Comparison of ENCODE assay signal across 1 cellular context in the genomic region with DNA sequence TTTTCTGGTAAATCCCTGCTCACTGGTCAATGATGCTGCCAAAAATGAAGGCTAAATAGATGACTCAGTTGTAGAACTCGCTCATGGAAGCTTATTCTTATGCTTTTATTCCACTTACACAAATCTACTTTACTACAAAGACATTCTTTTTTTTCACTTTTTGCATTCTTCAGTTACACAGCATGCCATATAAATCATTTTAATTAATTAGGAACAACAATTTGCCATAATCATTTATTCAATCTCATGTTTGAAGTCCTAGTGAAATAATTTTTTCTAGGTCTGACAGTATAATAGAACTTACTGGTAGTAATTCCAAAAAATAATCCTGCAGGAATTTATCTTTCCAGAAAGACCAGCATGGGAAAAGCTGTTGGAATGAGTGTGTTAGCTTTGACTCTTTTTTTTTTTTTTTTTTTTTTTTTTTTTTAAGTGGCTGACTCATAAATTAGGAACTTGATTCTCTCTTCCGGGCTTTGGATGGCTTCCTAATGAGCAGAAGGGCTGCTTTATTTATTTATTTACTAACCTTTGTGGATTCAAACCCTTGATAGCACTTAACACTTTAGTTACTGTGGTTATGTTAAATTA.
TF ChIP-seq lines count a peak whose summit lies in the region.

No MANE protein-coding gene starts in this region.

TF ChIP-seq in HEK293, 187 proteins besides CTCF, POLR2A, EP300 and RAD21 (continued from another document and continues in another):
- TF ChIP-seq, protein P1, sequence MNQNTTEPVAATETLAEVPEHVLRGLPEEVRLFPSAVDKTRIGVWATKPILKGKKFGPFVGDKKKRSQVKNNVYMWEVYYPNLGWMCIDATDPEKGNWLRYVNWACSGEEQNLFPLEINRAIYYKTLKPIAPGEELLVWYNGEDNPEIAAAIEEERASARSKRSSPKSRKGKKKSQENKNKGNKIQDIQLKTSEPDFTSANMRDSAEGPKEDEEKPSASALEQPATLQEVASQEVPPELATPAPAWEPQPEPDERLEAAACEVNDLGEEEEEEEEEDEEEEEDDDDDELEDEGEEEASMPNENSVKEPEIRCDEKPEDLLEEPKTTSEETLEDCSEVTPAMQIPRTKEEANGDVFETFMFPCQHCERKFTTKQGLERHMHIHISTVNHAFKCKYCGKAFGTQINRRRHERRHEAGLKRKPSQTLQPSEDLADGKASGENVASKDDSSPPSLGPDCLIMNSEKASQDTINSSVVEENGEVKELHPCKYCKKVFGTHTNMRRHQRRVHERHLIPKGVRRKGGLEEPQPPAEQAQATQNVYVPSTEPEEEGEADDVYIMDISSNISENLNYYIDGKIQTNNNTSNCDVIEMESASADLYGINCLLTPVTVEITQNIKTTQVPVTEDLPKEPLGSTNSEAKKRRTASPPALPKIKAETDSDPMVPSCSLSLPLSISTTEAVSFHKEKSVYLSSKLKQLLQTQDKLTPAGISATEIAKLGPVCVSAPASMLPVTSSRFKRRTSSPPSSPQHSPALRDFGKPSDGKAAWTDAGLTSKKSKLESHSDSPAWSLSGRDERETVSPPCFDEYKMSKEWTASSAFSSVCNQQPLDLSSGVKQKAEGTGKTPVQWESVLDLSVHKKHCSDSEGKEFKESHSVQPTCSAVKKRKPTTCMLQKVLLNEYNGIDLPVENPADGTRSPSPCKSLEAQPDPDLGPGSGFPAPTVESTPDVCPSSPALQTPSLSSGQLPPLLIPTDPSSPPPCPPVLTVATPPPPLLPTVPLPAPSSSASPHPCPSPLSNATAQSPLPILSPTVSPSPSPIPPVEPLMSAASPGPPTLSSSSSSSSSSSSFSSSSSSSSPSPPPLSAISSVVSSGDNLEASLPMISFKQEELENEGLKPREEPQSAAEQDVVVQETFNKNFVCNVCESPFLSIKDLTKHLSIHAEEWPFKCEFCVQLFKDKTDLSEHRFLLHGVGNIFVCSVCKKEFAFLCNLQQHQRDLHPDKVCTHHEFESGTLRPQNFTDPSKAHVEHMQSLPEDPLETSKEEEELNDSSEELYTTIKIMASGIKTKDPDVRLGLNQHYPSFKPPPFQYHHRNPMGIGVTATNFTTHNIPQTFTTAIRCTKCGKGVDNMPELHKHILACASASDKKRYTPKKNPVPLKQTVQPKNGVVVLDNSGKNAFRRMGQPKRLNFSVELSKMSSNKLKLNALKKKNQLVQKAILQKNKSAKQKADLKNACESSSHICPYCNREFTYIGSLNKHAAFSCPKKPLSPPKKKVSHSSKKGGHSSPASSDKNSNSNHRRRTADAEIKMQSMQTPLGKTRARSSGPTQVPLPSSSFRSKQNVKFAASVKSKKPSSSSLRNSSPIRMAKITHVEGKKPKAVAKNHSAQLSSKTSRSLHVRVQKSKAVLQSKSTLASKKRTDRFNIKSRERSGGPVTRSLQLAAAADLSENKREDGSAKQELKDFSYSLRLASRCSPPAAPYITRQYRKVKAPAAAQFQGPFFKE (tag by site-specific recombination; IDR thresholded peaks at IDR 0.05; ENCODE audit: borderline replicate concordance) = no peak
- TF ChIP-seq TRIM28 (IDR thresholded peaks at IDR 0.05; ENCODE audit: borderline replicate concordance, low read length) (peak; percentile 81; the same call in 1 of the 2 replicates), HOXA7 (CRISPR knock-in tag; IDR thresholded peaks at IDR 0.05; ENCODE audit: borderline replicate concordance) (no peak), ZNF426 (tag by site-specific recombination; IDR thresholded peaks at IDR 0.05) (no peak), ZNF391 (tag by site-specific recombination; IDR thresholded peaks at IDR 0.05; ENCODE audit: borderline replicate concordance, low read depth) (no peak), SP7 (tag by site-specific recombination; IDR thresholded peaks at IDR 0.05) (0 out of 2 replicates have a peak, but pooled peaks have one; percentile 38), ZBTB20 (tag by site-specific recombination; IDR thresholded peaks at IDR 0.05) (no peak), ZNF302 (tag by site-specific recombination; IDR thresholded peaks at IDR 0.05; ENCODE audit: low read depth) (no peak), ZNF830 (tag by site-specific recombination; IDR thresholded peaks at IDR 0.05; ENCODE audit: low read depth) (no peak), ZNF791 (tag by site-specific recombination; IDR thresholded peaks at IDR 0.05) (no peak), ZNF239 (tag by site-specific recombination; IDR thresholded peaks at IDR 0.05) (no peak), ZNF785 (tag by site-specific recombination; IDR thresholded peaks at IDR 0.05) (no peak), ZNF10 (tag by site-specific recombination; IDR thresholded peaks at IDR 0.05) (no peak), ZNF530 (tag by site-specific recombination; IDR thresholded peaks at IDR 0.05; ENCODE audit: low read depth) (no peak), ZBTB26 (tag by site-specific recombination; optimal IDR thresholded peaks at IDR 0.05) (no peak), ZNF660 (tag by site-specific recombination; IDR thresholded peaks at IDR 0.05) (no peak), ZSCAN23 (tag by site-specific recombination; IDR thresholded peaks at IDR 0.05) (no peak), ZNF341 (tag by site-specific recombination; IDR thresholded peaks at IDR 0.05; ENCODE audit: low read depth) (no peak), ZSCAN5A (tag by site-specific recombination; IDR thresholded peaks at IDR 0.05) (no peak), ZNF677 (tag by site-specific recombination; IDR thresholded peaks at IDR 0.05) (no peak), ZNF16 (tag by site-specific recombination; IDR thresholded peaks at IDR 0.05; ENCODE audit: low read depth) (no peak), ZNF560 (tag by site-specific recombination; IDR thresholded peaks at IDR 0.05; ENCODE audit: borderline replicate concordance) (no peak), ZXDB (tag by site-specific recombination; IDR thresholded peaks at IDR 0.05) (0 out of 2 replicates have a peak, but pooled peaks have one; percentile 26), PRDM1 (tag by site-specific recombination; IDR thresholded peaks at IDR 0.05) (0 out of 2 replicates have a peak, but pooled peaks have one; percentile 19), ZNF658 (tag by site-specific recombination; IDR thresholded peaks at IDR 0.05) (no peak), ZNF221 (tag by site-specific recombination; IDR thresholded peaks at IDR 0.05; ENCODE audit: borderline replicate concordance) (no peak), ZNF416 (tag by site-specific recombination; IDR thresholded peaks at IDR 0.05) (no peak)
- TF ChIP-seq, protein P2, sequence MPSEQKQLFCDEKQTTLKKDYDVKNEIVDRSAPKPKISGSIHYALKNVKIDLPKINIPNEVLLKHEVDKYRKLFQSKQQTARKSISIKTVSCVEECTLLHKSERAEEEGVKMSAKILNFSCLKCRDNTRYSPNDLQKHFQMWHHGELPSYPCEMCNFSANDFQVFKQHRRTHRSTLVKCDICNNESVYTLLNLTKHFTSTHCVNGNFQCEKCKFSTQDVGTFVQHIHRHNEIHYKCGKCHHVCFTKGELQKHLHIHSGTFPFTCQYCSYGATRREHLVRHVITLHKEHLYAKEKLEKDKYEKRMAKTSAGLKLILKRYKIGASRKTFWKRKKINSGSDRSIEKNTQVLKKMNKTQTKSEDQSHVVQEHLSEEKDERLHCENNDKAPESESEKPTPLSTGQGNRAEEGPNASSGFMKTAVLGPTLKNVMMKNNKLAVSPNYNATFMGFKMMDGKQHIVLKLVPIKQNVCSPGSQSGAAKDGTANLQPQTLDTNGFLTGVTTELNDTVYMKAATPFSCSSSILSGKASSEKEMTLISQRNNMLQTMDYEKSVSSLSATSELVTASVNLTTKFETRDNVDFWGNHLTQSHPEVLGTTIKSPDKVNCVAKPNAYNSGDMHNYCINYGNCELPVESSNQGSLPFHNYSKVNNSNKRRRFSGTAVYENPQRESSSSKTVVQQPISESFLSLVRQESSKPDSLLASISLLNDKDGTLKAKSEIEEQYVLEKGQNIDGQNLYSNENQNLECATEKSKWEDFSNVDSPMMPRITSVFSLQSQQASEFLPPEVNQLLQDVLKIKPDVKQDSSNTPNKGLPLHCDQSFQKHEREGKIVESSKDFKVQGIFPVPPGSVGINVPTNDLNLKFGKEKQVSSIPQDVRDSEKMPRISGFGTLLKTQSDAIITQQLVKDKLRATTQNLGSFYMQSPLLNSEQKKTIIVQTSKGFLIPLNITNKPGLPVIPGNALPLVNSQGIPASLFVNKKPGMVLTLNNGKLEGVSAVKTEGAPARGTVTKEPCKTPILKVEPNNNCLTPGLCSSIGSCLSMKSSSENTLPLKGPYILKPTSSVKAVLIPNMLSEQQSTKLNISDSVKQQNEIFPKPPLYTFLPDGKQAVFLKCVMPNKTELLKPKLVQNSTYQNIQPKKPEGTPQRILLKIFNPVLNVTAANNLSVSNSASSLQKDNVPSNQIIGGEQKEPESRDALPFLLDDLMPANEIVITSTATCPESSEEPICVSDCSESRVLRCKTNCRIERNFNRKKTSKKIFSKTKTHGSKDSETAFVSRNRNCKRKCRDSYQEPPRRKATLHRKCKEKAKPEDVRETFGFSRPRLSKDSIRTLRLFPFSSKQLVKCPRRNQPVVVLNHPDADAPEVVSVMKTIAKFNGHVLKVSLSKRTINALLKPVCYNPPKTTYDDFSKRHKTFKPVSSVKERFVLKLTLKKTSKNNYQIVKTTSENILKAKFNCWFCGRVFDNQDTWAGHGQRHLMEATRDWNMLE (tag by site-specific recombination; conservative IDR thresholded peaks at IDR 0.05; ENCODE audit: low read depth) = no peak
- TF ChIP-seq, protein P3, sequence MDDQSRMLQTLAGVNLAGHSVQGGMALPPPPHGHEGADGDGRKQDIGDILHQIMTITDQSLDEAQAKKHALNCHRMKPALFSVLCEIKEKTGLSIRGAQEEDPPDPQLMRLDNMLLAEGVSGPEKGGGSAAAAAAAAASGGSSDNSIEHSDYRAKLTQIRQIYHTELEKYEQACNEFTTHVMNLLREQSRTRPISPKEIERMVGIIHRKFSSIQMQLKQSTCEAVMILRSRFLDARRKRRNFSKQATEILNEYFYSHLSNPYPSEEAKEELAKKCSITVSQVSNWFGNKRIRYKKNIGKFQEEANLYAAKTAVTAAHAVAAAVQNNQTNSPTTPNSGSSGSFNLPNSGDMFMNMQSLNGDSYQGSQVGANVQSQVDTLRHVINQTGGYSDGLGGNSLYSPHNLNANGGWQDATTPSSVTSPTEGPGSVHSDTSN (CRISPR knock-in tag; IDR thresholded peaks at IDR 0.05) = no peak
- TF ChIP-seq, protein P4, sequence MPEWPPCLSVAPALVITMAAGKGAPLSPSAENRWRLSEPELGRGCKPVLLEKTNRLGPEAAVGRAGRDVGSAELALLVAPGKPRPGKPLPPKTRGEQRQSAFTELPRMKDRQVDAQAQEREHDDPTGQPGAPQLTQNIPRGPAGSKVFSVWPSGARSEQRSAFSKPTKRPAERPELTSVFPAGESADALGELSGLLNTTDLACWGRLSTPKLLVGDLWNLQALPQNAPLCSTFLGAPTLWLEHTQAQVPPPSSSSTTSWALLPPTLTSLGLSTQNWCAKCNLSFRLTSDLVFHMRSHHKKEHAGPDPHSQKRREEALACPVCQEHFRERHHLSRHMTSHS (tag by site-specific recombination; IDR thresholded peaks at IDR 0.05) = no peak
- TF ChIP-seq, protein P5, sequence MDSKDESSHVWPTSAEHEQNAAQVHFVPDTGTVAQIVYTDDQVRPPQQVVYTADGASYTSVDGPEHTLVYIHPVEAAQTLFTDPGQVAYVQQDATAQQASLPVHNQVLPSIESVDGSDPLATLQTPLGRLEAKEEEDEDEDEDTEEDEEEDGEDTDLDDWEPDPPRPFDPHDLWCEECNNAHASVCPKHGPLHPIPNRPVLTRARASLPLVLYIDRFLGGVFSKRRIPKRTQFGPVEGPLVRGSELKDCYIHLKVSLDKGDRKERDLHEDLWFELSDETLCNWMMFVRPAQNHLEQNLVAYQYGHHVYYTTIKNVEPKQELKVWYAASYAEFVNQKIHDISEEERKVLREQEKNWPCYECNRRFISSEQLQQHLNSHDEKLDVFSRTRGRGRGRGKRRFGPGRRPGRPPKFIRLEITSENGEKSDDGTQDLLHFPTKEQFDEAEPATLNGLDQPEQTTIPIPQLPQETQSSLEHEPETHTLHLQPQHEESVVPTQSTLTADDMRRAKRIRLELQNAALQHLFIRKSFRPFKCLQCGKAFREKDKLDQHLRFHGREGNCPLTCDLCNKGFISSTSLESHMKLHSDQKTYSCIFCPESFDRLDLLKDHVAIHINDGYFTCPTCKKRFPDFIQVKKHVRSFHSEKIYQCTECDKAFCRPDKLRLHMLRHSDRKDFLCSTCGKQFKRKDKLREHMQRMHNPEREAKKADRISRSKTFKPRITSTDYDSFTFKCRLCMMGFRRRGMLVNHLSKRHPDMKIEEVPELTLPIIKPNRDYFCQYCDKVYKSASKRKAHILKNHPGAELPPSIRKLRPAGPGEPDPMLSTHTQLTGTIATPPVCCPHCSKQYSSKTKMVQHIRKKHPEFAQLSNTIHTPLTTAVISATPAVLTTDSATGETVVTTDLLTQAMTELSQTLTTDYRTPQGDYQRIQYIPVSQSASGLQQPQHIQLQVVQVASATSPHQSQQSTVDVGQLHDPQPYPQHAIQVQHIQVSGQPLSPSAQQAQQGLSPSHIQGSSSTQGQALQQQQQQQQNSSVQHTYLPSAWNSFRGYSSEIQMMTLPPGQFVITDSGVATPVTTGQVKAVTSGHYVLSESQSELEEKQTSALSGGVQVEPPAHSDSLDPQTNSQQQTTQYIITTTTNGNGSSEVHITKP (tag by site-specific recombination; IDR thresholded peaks at IDR 0.05) = no peak
- TF ChIP-seq, protein P6, sequence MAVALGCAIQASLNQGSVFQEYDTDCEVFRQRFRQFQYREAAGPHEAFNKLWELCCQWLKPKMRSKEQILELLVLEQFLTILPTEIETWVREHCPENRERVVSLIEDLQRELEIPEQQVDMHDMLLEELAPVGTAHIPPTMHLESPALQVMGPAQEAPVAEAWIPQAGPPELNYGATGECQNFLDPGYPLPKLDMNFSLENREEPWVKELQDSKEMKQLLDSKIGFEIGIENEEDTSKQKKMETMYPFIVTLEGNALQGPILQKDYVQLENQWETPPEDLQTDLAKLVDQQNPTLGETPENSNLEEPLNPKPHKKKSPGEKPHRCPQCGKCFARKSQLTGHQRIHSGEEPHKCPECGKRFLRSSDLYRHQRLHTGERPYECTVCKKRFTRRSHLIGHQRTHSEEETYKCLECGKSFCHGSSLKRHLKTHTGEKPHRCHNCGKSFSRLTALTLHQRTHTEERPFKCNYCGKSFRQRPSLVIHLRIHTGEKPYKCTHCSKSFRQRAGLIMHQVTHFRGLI (tag by site-specific recombination; IDR thresholded peaks at IDR 0.05) = no peak
